8 cellular contexts compared by ENCODE assay signal in the genomic region with DNA sequence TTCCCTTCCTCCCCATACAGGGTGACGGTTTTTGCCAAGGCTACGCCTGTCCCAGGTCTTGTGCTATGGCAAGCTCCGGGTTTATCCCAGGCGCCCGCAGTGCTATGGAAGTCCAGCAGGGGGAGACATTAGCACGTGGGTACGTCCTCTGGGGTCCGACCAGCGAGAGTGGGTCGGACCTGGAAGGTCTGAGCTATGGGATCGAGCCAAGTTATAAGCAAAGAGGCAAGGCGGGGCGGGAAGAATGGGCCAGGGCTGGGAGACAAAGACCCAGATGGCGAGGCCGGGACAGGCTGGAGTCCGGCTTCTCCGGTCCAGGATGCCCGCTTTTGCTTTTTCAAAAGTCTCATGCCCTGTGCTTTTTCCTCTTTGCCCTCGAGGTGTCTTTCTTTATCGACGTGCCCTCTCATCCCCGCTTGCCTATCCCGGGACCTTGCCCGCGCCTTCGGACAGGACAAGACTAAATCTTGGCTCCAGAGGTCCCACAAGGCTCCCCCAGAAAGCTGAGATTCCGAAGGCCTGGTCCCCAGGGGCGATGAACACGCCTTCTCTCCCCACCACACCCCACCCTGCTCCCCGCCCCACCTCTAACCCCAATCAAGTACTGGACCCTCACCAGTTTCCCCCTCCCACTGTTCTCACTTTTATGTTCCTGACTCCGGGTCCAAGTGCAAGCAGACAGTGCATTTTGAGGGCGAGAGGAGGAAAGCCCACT. TPM values are rescaled to one million over a fixed set of nuclear protein-coding genes. Genes with fewer than 3 reads are reported as not detected.
DNase-seq lines count a peak whose midpoint lies in the region; ATAC-seq and TF ChIP-seq lines count a peak whose summit lies in the region.

No MANE protein-coding gene starts in this region.

- no peak overlapping the region for H4K8ac ChIP-seq in H9 (replicated peaks; ENCODE audit: insufficient read length, low read depth, low read length)

- H2BK20ac ChIP-seq in H9 (ENCODE audit: low read depth, low read length, poor library complexity, severe bottlenecking): no peak overlapping the region

- peaks cover 7% of the 10 kb centered on the region for H3K23me2 ChIP-seq in H9 (ENCODE audit: insufficient read length, low read depth, low read length, poor library complexity, severe bottlenecking)

- H3K4me3 Mint-ChIP-seq in H9: peak overlapping the region; percentile 61 to 86

- intact Hi-C loops in breast epithelium (cut with DNase I; ENCODE audit: low total_unique reads): no loop called here

- H2BK15ac ChIP-seq in H9 (ENCODE audit: low read depth, low read length): no peak overlapping the region

- peaks cover 97% of the 10 kb centered on the region for H3K27me3 Mint-ChIP-seq in H9 (ENCODE audit: low read depth)

- peaks cover 13 to 29% of the 10 kb centered on the region in 2 experiments for H3K4me1 Mint-ChIP-seq in H9

- peaks cover 59 to 82% of the 10 kb centered on the region in 2 experiments for H3K9me3 Mint-ChIP-seq in H9

- ATAC-seq in GM18907 (IDR thresholded peaks at IDR 0.05; ENCODE audit: unreplicated experiment): no peak

- H3K79me1 ChIP-seq in H9 (ENCODE audit: insufficient read depth, low read depth, low read length, poor library complexity, severe bottlenecking): no peaks in the 10 kb centered on the region

- H3K56ac ChIP-seq in H9 (ENCODE audit: insufficient read length, low read depth, low read length): no peak overlapping the region

- no peak for TF ChIP-seq POLR2A in breast epithelium (IDR thresholded peaks at IDR 0.05)

- H3K23ac ChIP-seq in H9 (ENCODE audit: insufficient read length, low read depth, low read length): no peak overlapping the region

- no peak overlapping the region for H3K18ac ChIP-seq in H9 (ENCODE audit: insufficient read length, low read depth, low read length)

- H3K4me3 ChIP-seq in breast epithelium: peak overlapping the region; percentile 67 to 82 (median 72)
- peak overlapping the region; percentile 59 to 81 (median 62) for H3K4me3 ChIP-seq in skeletal muscle tissue (ENCODE audit: low read length in 3 of 3)

- peak overlapping the region; percentile 78 for H3K4me2 ChIP-seq in H9 (ENCODE audit: insufficient read depth, insufficient read length, low read length)

- H2BK12ac ChIP-seq in H9 (ENCODE audit: insufficient read length, low read depth, low read length): no peak overlapping the region

- H4K91ac ChIP-seq in H9 (ENCODE audit: insufficient read length, low read depth, low read length): no peak overlapping the region

- WGBS in H9 (ENCODE audit: extremely low coverage, insufficient read length, low lambda C conversion rate): no CpG with 5 or more reads among the region's 32 CpGs

- H3K14ac ChIP-seq in H9 (ENCODE audit: insufficient read depth, low read length): no peak overlapping the region

- H3K79me2 ChIP-seq in H9 (ENCODE audit: insufficient read depth, low read length): no peaks in the 10 kb centered on the region

- no peak overlapping the region for H2AK5ac ChIP-seq in H9 (ENCODE audit: insufficient read length, low read length)

- H3K27ac ChIP-seq in H9 (ENCODE audit: insufficient read length, low read depth, low read length) (no peak overlapping the region), VCaP (peak overlapping the region; percentile 55), breast epithelium (peak overlapping the region; percentile 50 to 72), skeletal muscle tissue (ENCODE audit: low read depth, low read length) (peak overlapping the region; percentile 59)

- H2AFZ ChIP-seq in H9 (ENCODE audit: low read length): no peak overlapping the region

- no peaks in the 10 kb centered on the region for H4K20me1 ChIP-seq in H9 (ENCODE audit: control insufficient read depth, insufficient read depth, insufficient read length)

- H3K36me3 ChIP-seq in breast epithelium (no peaks in the 10 kb centered on the region), skeletal muscle tissue (ENCODE audit: control insufficient read depth in 3 of 3, insufficient read depth in 3 of 3, low read length in 3 of 3) (no peaks in the 10 kb centered on the region)

- no peak overlapping the region for H3K9ac ChIP-seq in H9 (ENCODE audit: extremely low read depth, insufficient read length, low read length)
- peak overlapping the region in 2 of 3 donors; percentile 19 to 51 for H3K9ac ChIP-seq in skeletal muscle tissue (ENCODE audit: low read depth in 1 of 3, low read length in 3 of 3)

- no peak overlapping the region for H2BK5ac ChIP-seq in H9 (ENCODE audit: insufficient read length, low read length)

- H3K9me3 ChIP-seq in H9 (ENCODE audit: control insufficient read depth, low read depth, low read length) (no peaks in the 10 kb centered on the region), breast epithelium (no peaks in the 10 kb centered on the region), skeletal muscle tissue (ENCODE audit: control insufficient read depth in 3 of 3, low read length in 3 of 3) (no peaks in the 10 kb centered on the region)

- no peak overlapping the region for H3K4ac ChIP-seq in H9 (ENCODE audit: low read depth, low read length)

- H3K27me3 ChIP-seq in H9 (ENCODE audit: insufficient read depth, low read length) (peaks cover 63% of the 10 kb centered on the region), breast epithelium (peaks cover 0 to 73% of the 10 kb centered on the region in 2 donors), skeletal muscle tissue (ENCODE audit: control insufficient read depth in 3 of 3, insufficient read depth in 3 of 3, low read length in 3 of 3) (peaks cover 0 to 15% (median 0%) of the 10 kb centered on the region in 3 donors)

- TF ChIP-seq CTCF in H9 (conservative IDR thresholded peaks at IDR 0.05) (peak; percentile 81), VCaP (conservative IDR thresholded peaks at IDR 0.05) (peak; percentile 88), breast epithelium (IDR thresholded peaks at IDR 0.05) (peak; percentile 61 to 88 (median 85))

- in situ Hi-C loops in Caki2 (cut with HindIII; ENCODE audit: low pct_unique_long_range_greater_than_20kb, low sequenced_read_pairs): no loop called here

- no peak overlapping the region for H2BK120ac ChIP-seq in H9 (ENCODE audit: low read depth, low read length, poor library complexity, severe bottlenecking)

- peak; percentile 55 for DNase-seq in Caki2 (ENCODE audit: low read depth)
- peak; percentile 82 for DNase-seq in H9
- DNase-seq in NCI-H2029 (lab: John Stamatoyannopoulos, UW): peak; percentile 52
- peak; percentile 75 for DNase-seq in breast epithelium (ENCODE audit: low spot score in 2 of 2)
- DNase-seq in iPS-NIHi7 (ENCODE audit: extremely low spot score): peak; percentile 71

- no peak overlapping the region for H3K27ac Mint-ChIP-seq in H9

- no peak overlapping the region for H3T11ph ChIP-seq in H9 (ENCODE audit: low read length)

- peaks cover 0 to 5% (median 2%) of the 10 kb centered on the region in 3 experiments; a peak in 3 of 7 replicates for H3K36me3 Mint-ChIP-seq in H9 (ENCODE audit: insufficient read depth in 1 of 3, low read depth in 3 of 3)

- H3K4me1 ChIP-seq in H9 (ENCODE audit: insufficient read depth, low read length) (no peaks in the 10 kb centered on the region), breast epithelium (no peaks in the 10 kb centered on the region), skeletal muscle tissue (ENCODE audit: control insufficient read depth in 3 of 3, insufficient read depth in 3 of 3, low read length in 3 of 3) (peaks cover 3 to 24% (median 18%) of the 10 kb centered on the region in 3 donors)

- H4K5ac ChIP-seq in H9 (ENCODE audit: insufficient read length, low read depth, low read length): no peak overlapping the region

RNA-seq across cellular contexts. Expression of gene EFNB1, which starts 0.8 kb away (rescaled TPM):
- 0.81 and 2.2 TPM in 2 replicates for total RNA-seq in Caki2 (2014; rRNA removed; shearing (Covaris generic); ENCODE audit: low replicate concordance)
- total RNA-seq in H9 (2021): 2.7 and 3.1 TPM in 2 replicates
- 10 to 100 TPM; 19.2 to 46.5 (median 41.4) TPM for total RNA-seq in breast epithelium
- total RNA-seq in skeletal muscle tissue: 27.7 TPM
